ENCODE assay signal across 1 cellular context in genomic region chr12:76519538-76519937, GRCh38.
TF ChIP-seq lines count a peak whose summit lies in the region.

No MANE protein-coding gene starts in this region.

TF ChIP-seq in HepG2, 621 proteins besides CTCF, POLR2A, EP300 and RAD21 (continued from another document):
- TF ChIP-seq ZNF580 (CRISPR knock-in tag; IDR thresholded peaks at IDR 0.05; ENCODE audit: borderline replicate concordance, low read depth) = no peak
- no peak for TF ChIP-seq THAP11 (CRISPR knock-in tag; IDR thresholded peaks at IDR 0.05)
- no peak for TF ChIP-seq KDM4B (CRISPR knock-in tag; IDR thresholded peaks at IDR 0.05)
- TF ChIP-seq CERS6 (CRISPR knock-in tag; IDR thresholded peaks at IDR 0.05) = no peak
- no peak for TF ChIP-seq CHD2 (IDR thresholded peaks at IDR 0.05; ENCODE audit: low read depth, low read length)
- TF ChIP-seq HDAC1 (CRISPR knock-in tag; IDR thresholded peaks at IDR 0.05) = no peak
- TF ChIP-seq ZNF781 (CRISPR knock-in tag; IDR thresholded peaks at IDR 0.05; ENCODE audit: borderline replicate concordance, not compliant biosample characterization) = no peak
- TF ChIP-seq ZNF101 (CRISPR knock-in tag; IDR thresholded peaks at IDR 0.05; ENCODE audit: borderline replicate concordance, low read depth) = no peak
